18 cellular contexts compared by ENCODE assay signal in the genomic region with DNA sequence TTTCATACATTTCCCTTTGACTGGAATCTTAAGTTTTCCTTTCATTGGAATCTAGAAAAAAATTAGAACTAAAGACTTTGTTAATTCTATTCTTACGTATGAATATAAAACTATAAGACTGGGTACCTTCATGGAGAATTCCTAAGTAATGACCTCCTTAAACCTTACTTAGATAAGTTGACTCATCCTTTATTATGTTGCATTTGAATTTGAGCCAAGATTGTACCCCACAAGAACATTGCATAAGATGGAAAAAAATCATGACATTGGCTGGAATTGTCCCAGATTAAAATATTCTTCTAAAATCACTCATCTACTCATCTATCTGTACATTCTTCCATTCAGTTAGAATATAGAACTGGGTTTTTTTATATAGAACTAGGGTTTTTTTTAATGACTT.
DNase-seq lines count a peak whose midpoint lies in the region; ATAC-seq, FAIRE-seq and TF ChIP-seq lines count a peak whose summit lies in the region.
"Had no signal": no experiment of that assay in that cellular context is flagged by ENCODE, and none has a peak within 500 bp of the region (broad histone marks: within the 10 kb centered on the region; RNA-seq: fewer than 3 reads in every experiment).

No MANE protein-coding gene starts in this region.

- BruUV-seq in IMR-90 (replicated peaks; lab: Mats Ljungman, UMichigan), result no TSS peak

- no peak overlapping the region for H2AK5ac ChIP-seq in IMR-90 (ENCODE audit: low read depth, low read length)

- H2BK20ac ChIP-seq in IMR-90 (ENCODE audit: low read depth, low read length), result no peak overlapping the region

- H4K91ac ChIP-seq in IMR-90 (ENCODE audit: insufficient read depth, low read depth, low read length), result no peak overlapping the region

- CTCF ChIA-PET in IMR-90 (lab: Yijun Ruan, JAX), result no interaction called here

- no peaks in the 10 kb centered on the region for H3K9me1 ChIP-seq in IMR-90 (ENCODE audit: insufficient read depth, low read length)

- POLR2A ChIA-PET in IMR-90 (lab: Charles Lee; ENCODE audit: unreplicated experiment), result no interaction called here

- H2AFZ ChIP-seq in IMR-90 (replicated peaks; ENCODE audit: low read length, poor library complexity), result no peak overlapping the region

- H3K23ac ChIP-seq in IMR-90 (ENCODE audit: low read depth, low read length), result no peak overlapping the region

- no CpG with 5 or more reads among the region's 1 CpG for WGBS in IMR-90 (ENCODE audit: extremely low coverage in 2 of 2, insufficient read length in 1 of 2), 2 experiments

- no peaks in the 10 kb centered on the region for H3K27me3 ChIP-seq in IMR-90 (ENCODE audit: control insufficient read depth, insufficient read depth, low read length)
- H3K27me3 ChIP-seq: BLaER1 treated with 17β-estradiol and CSF1 and Interleukin-3, amounts not matched to agents 10 nM and 100 nM had no signal

- H3K27ac ChIP-seq in IMR-90 (ENCODE audit: insufficient read depth, low read length), result no peak overlapping the region
- H3K27ac ChIP-seq: BLaER1 treated with 17β-estradiol and CSF1 and Interleukin-3, amounts not matched to agents 10 nM and 100 nM had no signal

- no peaks in the 10 kb centered on the region for H3K79me1 ChIP-seq in IMR-90 (ENCODE audit: low read depth in 1 of 2, low read length in 2 of 2)

- no peak for ATAC-seq in IMR-90 (ENCODE audit: low read depth)
- no peak for ATAC-seq in GM19023 (IDR thresholded peaks at IDR 0.05; ENCODE audit: unreplicated experiment)

- H2BK120ac ChIP-seq in IMR-90 (ENCODE audit: low read depth, low read length), result no peak overlapping the region

- H3K9ac ChIP-seq in IMR-90 (ENCODE audit: low read depth, low read length), result no peak overlapping the region
- H3K9ac ChIP-seq: BLaER1 treated with 17β-estradiol and CSF1 and Interleukin-3, amounts not matched to agents 10 nM and 100 nM had no signal

- in situ Hi-C loops in IMR-90 (cut with MboI; ENCODE audit: low sequenced_read_pairs), result no loop called here

- H3K56ac ChIP-seq in IMR-90 (ENCODE audit: extremely low read depth, insufficient read depth, low read length), result no peak overlapping the region

- no peaks in the 10 kb centered on the region for H4K20me1 ChIP-seq in IMR-90 (ENCODE audit: insufficient read depth, low read length)

- H2BK15ac ChIP-seq in IMR-90 (ENCODE audit: low read depth, low read length), result no peak overlapping the region

- no peak overlapping the region for H3K4ac ChIP-seq in IMR-90 (ENCODE audit: low read depth, low read length)

- no peak overlapping the region for H3K4me2 ChIP-seq in IMR-90 (ENCODE audit: low read depth, low read length)
- H3K4me2 ChIP-seq: BLaER1 treated with 17β-estradiol and CSF1 and Interleukin-3, amounts not matched to agents 10 nM and 100 nM had no signal

- H4K8ac ChIP-seq in IMR-90 (ENCODE audit: low read depth in 2 of 2, low read length in 2 of 2), result no peak overlapping the region

- no peak for TF ChIP-seq CTCF in D721Med (IDR thresholded peaks at IDR 0.05; ENCODE audit: insufficient read depth, missing control alignments)
- TF ChIP-seq CTCF in IMR-90 (conservative IDR thresholded peaks at IDR 0.05; ENCODE audit: low read depth, low read length), result no peak
- TF ChIP-seq CTCF in fibroblast of the aortic adventitia (IDR thresholded peaks at IDR 0.05; ENCODE audit: insufficient read depth, low read length), result no peak

- no peak overlapping the region for H2BK5ac ChIP-seq in IMR-90 (ENCODE audit: low read depth, low read length, poor library complexity, severe bottlenecking)

- no peaks in the 10 kb centered on the region for H3K9me3 ChIP-seq in IMR-90 (ENCODE audit: control insufficient read depth, insufficient read depth, low read length)

- no peaks in the 10 kb centered on the region for H3K4me1 ChIP-seq in IMR-90 (ENCODE audit: control insufficient read depth, insufficient read depth, low read length)
- H3K4me1 ChIP-seq: BLaER1 treated with 17β-estradiol and CSF1 and Interleukin-3, amounts not matched to agents 10 nM and 100 nM had no signal

- DNase-seq in D721Med (ENCODE audit: insufficient read length, low spot score) (no peak), IMR-90 (peak; percentile 12), amniotic epithelial cell (ENCODE audit: low read depth) (peak; percentile 77), fibroblast of the aortic adventitia (ENCODE audit: low read depth) (peak; percentile 26), CD1c-positive myeloid dendritic cell (ENCODE audit: extremely low spot score) (no peak), COLO829 (ENCODE audit: low spot score) (no peak), GM12891 (ENCODE audit: insufficient read length, low spot score) (no peak)
- DNase-seq: DMS 273 treated with DMSO at 0.1 percent for 48 hours, H9, NCI-H1092 treated with DMSO at 0.1 percent for 48 hours, NCI-H1694, NCI-H446, NCI-H69, SHP77 treated with DMSO at 0.1 percent for 48 hours had no signal

- FAIRE-seq in D721Med (lab: Jason Lieb, UNC) (peak; percentile 75), GM12891 (lab: Jason Lieb, UNC) (no peak)
- FAIRE-seq: HTR-8/SVneo, RCC 7860 had no signal

- H3K4me3 ChIP-seq in IMR-90 (ENCODE audit: insufficient read depth, low read depth, low read length) (no peak overlapping the region), fibroblast of the aortic adventitia (ENCODE audit: low read depth, low read length) (no peak overlapping the region)
- H3K4me3 ChIP-seq: BLaER1 treated with 17β-estradiol and CSF1 and Interleukin-3, amounts not matched to agents 10 nM and 100 nM had no signal

- no peak overlapping the region for H3K18ac ChIP-seq in IMR-90 (ENCODE audit: low read depth, low read length)

- dilution Hi-C loops in IMR-90 (cut with HindIII; ENCODE audit: low sequenced_read_pairs, unreplicated experiment), result no loop called here

- H3K36me3 ChIP-seq in IMR-90 (ENCODE audit: control insufficient read depth, insufficient read depth, low read length), result no peaks in the 10 kb centered on the region

- H3K14ac ChIP-seq in IMR-90 (replicated peaks; ENCODE audit: low read depth, low read length), result no peak overlapping the region

- no peak for TF ChIP-seq RAD21 in IMR-90 (IDR thresholded peaks at IDR 0.05; ENCODE audit: low read length)

- no peak overlapping the region for H4K5ac ChIP-seq in IMR-90 (ENCODE audit: low read depth, low read length)

- TF ChIP-seq POLR2A in IMR-90 (IDR thresholded peaks at IDR 0.05; ENCODE audit: low read depth, low read length) (no peak), GM12891 (IDR thresholded peaks at IDR 0.05; ENCODE audit: low read depth, low read length) (no peak)

- H2AK9ac ChIP-seq in IMR-90 (replicated peaks; ENCODE audit: low read depth, low read length, poor library complexity), result no peak overlapping the region

- intact Hi-C loops in IMR-90 (cut with micrococcal nuclease), result no loop called here

TF ChIP-seq in IMR-90, 13 proteins besides CTCF, POLR2A, EP300 and RAD21:
- TF ChIP-seq NFE2L2 (IDR thresholded peaks at IDR 0.05; ENCODE audit: low read depth, low read length) (no peak), CHD1 (IDR thresholded peaks at IDR 0.05; ENCODE audit: low read depth, low read length) (no peak), CEBPB (IDR thresholded peaks at IDR 0.05; ENCODE audit: low read depth, low read length) (no peak), MXI1 (IDR thresholded peaks at IDR 0.05; ENCODE audit: borderline replicate concordance, low read depth, low read length) (no peak), RCOR1 (IDR thresholded peaks at IDR 0.05; ENCODE audit: insufficient replicate concordance, low read length) (no peak), BHLHE40 (IDR thresholded peaks at IDR 0.05; ENCODE audit: low read depth, low read length) (no peak), MAZ (IDR thresholded peaks at IDR 0.05; ENCODE audit: borderline replicate concordance, low read depth, low read length) (no peak)
- TF ChIP-seq, protein P1, sequence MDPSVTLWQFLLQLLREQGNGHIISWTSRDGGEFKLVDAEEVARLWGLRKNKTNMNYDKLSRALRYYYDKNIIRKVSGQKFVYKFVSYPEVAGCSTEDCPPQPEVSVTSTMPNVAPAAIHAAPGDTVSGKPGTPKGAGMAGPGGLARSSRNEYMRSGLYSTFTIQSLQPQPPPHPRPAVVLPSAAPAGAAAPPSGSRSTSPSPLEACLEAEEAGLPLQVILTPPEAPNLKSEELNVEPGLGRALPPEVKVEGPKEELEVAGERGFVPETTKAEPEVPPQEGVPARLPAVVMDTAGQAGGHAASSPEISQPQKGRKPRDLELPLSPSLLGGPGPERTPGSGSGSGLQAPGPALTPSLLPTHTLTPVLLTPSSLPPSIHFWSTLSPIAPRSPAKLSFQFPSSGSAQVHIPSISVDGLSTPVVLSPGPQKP (IDR thresholded peaks at IDR 0.05; ENCODE audit: borderline replicate concordance, low read depth, low read length), result no peak

TF ChIP-seq in GM12891, 5 proteins besides CTCF, POLR2A, EP300 and RAD21:
- TF ChIP-seq SPI1 (IDR thresholded peaks at IDR 0.05; ENCODE audit: low read depth, low read length), result no peak
- no peak for TF ChIP-seq POLR2AphosphoS5 (IDR thresholded peaks at IDR 0.05; ENCODE audit: low read depth, low read length)
- TF ChIP-seq PAX5 (IDR thresholded peaks at IDR 0.05; ENCODE audit: insufficient read depth, low read length, severe bottlenecking), result no peak
- no peak for TF ChIP-seq TAF1 (IDR thresholded peaks at IDR 0.05; ENCODE audit: low read depth, low read length)
- TF ChIP-seq POU2F2 (IDR thresholded peaks at IDR 0.05; ENCODE audit: low read depth, low read length), result no peak

Comparison
In these comparisons a context has a peak if more than half of its experiments do, and no peak if none do; other contexts are left out.
1. DNase-seq: peak in IMR-90 (single experiment), amniotic epithelial cell (single experiment) and fibroblast of the aortic adventitia (single experiment); none in D721Med (single experiment), CD1c-positive myeloid dendritic cell (single experiment), COLO829 (single experiment) and GM12891 (single experiment).